8 cellular contexts compared by ENCODE assay signal in genomic region chr5:96934695-96935555, GRCh38. TPM values are rescaled to one million over a fixed set of nuclear protein-coding genes. Genes with fewer than 3 reads are reported as not detected.
A peak's percentile ranks its signal among the peaks of the same experiment; 100 is the strongest.
DNase-seq lines count a peak whose midpoint lies in the region; ATAC-seq, FAIRE-seq and TF ChIP-seq lines count a peak whose summit lies in the region.

No MANE protein-coding gene starts in this region.

- peak; percentile 67 for ATAC-seq in GM18502 (IDR thresholded peaks at IDR 0.05; ENCODE audit: poor library complexity, unreplicated experiment)
- ATAC-seq in HG02970 (IDR thresholded peaks at IDR 0.05; ENCODE audit: low FRiP score, unreplicated experiment), result peak; percentile 67
- peak; percentile 95 for ATAC-seq in aorta (ENCODE audit: low FRiP score)

- peak overlapping the region; percentile 97 for H3K4me2 ChIP-seq in astrocyte (ENCODE audit: low read length)

- peaks cover 35% of the 10 kb centered on the region for H3K79me2 ChIP-seq in astrocyte (ENCODE audit: insufficient read depth, low read length)

- H3K9ac ChIP-seq in astrocyte (ENCODE audit: low read length), result peak overlapping the region; percentile 94
- peak overlapping the region; percentile 72 for H3K9ac ChIP-seq in rectal smooth muscle tissue (ENCODE audit: low read length)

- FAIRE-seq in astrocyte (lab: Jason Lieb, UNC), result no peak

- H2AFZ ChIP-seq in astrocyte (ENCODE audit: low read depth, low read length), result peak overlapping the region; percentile 98

- H3K4me1 ChIP-seq in astrocyte (ENCODE audit: insufficient read depth, low read length), result peaks cover 15% of the 10 kb centered on the region
- H3K4me1 ChIP-seq in rectal smooth muscle tissue (ENCODE audit: control insufficient read depth, insufficient read depth, low read length), result peaks cover 15% of the 10 kb centered on the region
- H3K4me1 ChIP-seq in aorta (ENCODE audit: control insufficient read depth in 1 of 2, insufficient read depth in 2 of 2, low read length in 2 of 2), result no peaks in the 10 kb centered on the region

- H3K27ac ChIP-seq in astrocyte (ENCODE audit: low read depth, low read length) (peak overlapping the region; percentile 93), rectal smooth muscle tissue (ENCODE audit: low read depth, low read length) (peak overlapping the region; percentile 95), aorta (ENCODE audit: low read depth in 1 of 2, low read length in 2 of 2) (peak overlapping the region; percentile 77 to 96)

- no peaks in the 10 kb centered on the region for H3K27me3 ChIP-seq in astrocyte (ENCODE audit: insufficient read depth, low read length)
- no peaks in the 10 kb centered on the region for H3K27me3 ChIP-seq in rectal smooth muscle tissue (ENCODE audit: control insufficient read depth, insufficient read depth, low read length)
- no peaks in the 10 kb centered on the region for H3K27me3 ChIP-seq in aorta (ENCODE audit: control insufficient read depth in 1 of 2, insufficient read depth in 2 of 2, low read length in 1 of 2)

- H3K4me3 ChIP-seq in astrocyte (ENCODE audit: insufficient read depth, low read depth, low read length) (peak overlapping the region; percentile 96), rectal smooth muscle tissue (ENCODE audit: low read length) (peak overlapping the region; percentile 72), aorta (ENCODE audit: low read length in 2 of 2) (peak overlapping the region; percentile 73 to 87)

- TF ChIP-seq CTCF in astrocyte (IDR thresholded peaks at IDR 0.05; ENCODE audit: insufficient read depth, low read depth, low read length), result no peak

- intact Hi-C loops in aorta (cut with DNase I), result loop anchor here (5.0 to 10.0 kb wide), 3 partner anchors 58 to 130 kb away; partner anchors contain the start of genes ERAP1 (in 1 of the 2) and ERAP2 (in 1 of the 2)

- H3K9me3 ChIP-seq in astrocyte (ENCODE audit: insufficient read depth, low read depth, low read length) (no peaks in the 10 kb centered on the region), aorta (ENCODE audit: control insufficient read depth, low read length) (no peaks in the 10 kb centered on the region)

- H3K36me3 ChIP-seq in astrocyte (ENCODE audit: insufficient read depth, low read length) (no peaks in the 10 kb centered on the region), rectal smooth muscle tissue (ENCODE audit: control insufficient read depth, insufficient read depth, low read length) (no peaks in the 10 kb centered on the region), aorta (ENCODE audit: control insufficient read depth in 1 of 2, insufficient read depth in 2 of 2, low read length in 1 of 2) (no peaks in the 10 kb centered on the region)

- DNase-seq in NCI-H187 treated with DMSO at 0.1 percent for 48 hours (lab: John Stamatoyannopoulos, UW) (peak; percentile 42), astrocyte (ENCODE audit: low read depth) (peak; percentile 91), hepatic stellate cell (ENCODE audit: low spot score) (peak; percentile 75), aorta (peak; percentile 93 to 96)
- DNase-seq in T-helper 2 cell treated with Interferon-gamma antibody and Interleukin-4, amounts not matched to agents 5 μg/mL and 100 μg/mL, for 36 hours (ENCODE audit: low spot score), result peak; percentile 98

- peaks cover 52% of the 10 kb centered on the region for H3K4me1 Mint-ChIP-seq in T-helper 2 cell treated with Interferon-gamma antibody and Interleukin-4, amounts not matched to agents 5 μg/mL and 100 μg/mL, for 36 hours (ENCODE audit: low read depth)
- H3K4me1 Mint-ChIP-seq in astrocyte (ENCODE audit: low read depth, unreplicated experiment), result peaks cover 17% of the 10 kb centered on the region

- 0% methylated on average over 52 to 80 of the region's 80 CpGs for WGBS in aorta, 2 donors

- H3K36me3 Mint-ChIP-seq in T-helper 2 cell treated with Interferon-gamma antibody and Interleukin-4, amounts not matched to agents 5 μg/mL and 100 μg/mL, for 36 hours (ENCODE audit: low read depth), result peaks cover 33% of the 10 kb centered on the region
- H3K36me3 Mint-ChIP-seq in astrocyte (ENCODE audit: low read depth, unreplicated experiment), result no peaks in the 10 kb centered on the region

- peak overlapping the region; percentile 97 for H3K27ac Mint-ChIP-seq in T-helper 2 cell treated with Interferon-gamma antibody and Interleukin-4, amounts not matched to agents 5 μg/mL and 100 μg/mL, for 36 hours
- H3K27ac Mint-ChIP-seq in astrocyte (ENCODE audit: unreplicated experiment), result peak overlapping the region; percentile 97

- H3K9me3 Mint-ChIP-seq in T-helper 2 cell treated with Interferon-gamma antibody and Interleukin-4, amounts not matched to agents 5 μg/mL and 100 μg/mL, for 36 hours, result no peaks in the 10 kb centered on the region
- no peaks in the 10 kb centered on the region for H3K9me3 Mint-ChIP-seq in astrocyte (ENCODE audit: unreplicated experiment)

- peaks cover 20% of the 10 kb centered on the region for H4K20me1 ChIP-seq in astrocyte (ENCODE audit: insufficient read depth, low read length)

- H3K27me3 Mint-ChIP-seq in T-helper 2 cell treated with Interferon-gamma antibody and Interleukin-4, amounts not matched to agents 5 μg/mL and 100 μg/mL, for 36 hours (ENCODE audit: low read depth), result no peaks in the 10 kb centered on the region
- peaks cover 4% of the 10 kb centered on the region for H3K27me3 Mint-ChIP-seq in astrocyte (ENCODE audit: low read depth, unreplicated experiment)

- H3K4me3 Mint-ChIP-seq in T-helper 2 cell treated with Interferon-gamma antibody and Interleukin-4, amounts not matched to agents 5 μg/mL and 100 μg/mL, for 36 hours, result peak overlapping the region; percentile 84
- H3K4me3 Mint-ChIP-seq in astrocyte (ENCODE audit: unreplicated experiment), result peak overlapping the region; percentile 97

RNA-seq across cellular contexts. Expression of gene LNPEP, which starts 1.0 kb away (rescaled TPM):
- 34.9 and 36.3 TPM in 2 replicates for total RNA-seq in astrocyte
- 10 to 100 TPM; 51.9 to 69.8 TPM for total RNA-seq in aorta
- polyA plus RNA-seq in aorta, result 1 to 10 TPM; 3.1 to 7.0 TPM

RNA-seq across cellular contexts. Expression of gene ERAP2, which starts 58.6 kb away (rescaled TPM):
- total RNA-seq in astrocyte (2.3 and 2.5 TPM in 2 replicates), aorta (10 to 100 TPM; 10.8 to 24.2 TPM)
- 1 to 10 TPM in 1 of 2 donors, under 1 TPM in 1; 0.63 to 1.0 TPM for polyA plus RNA-seq in aorta

Comparison
In these comparisons a context has a peak if more than half of its experiments do, and no peak if none do; other contexts are left out.
1. Peak in every context shown above with its lines: DNase-seq, ATAC-seq, H3K4me3 ChIP-seq and H3K27ac ChIP-seq.
2. DNase-seq: peak in every context shown above with its lines; median percentile 98 in T-helper 2 cell treated with Interferon-gamma antibody and Interleukin-4, amounts not matched to agents 5 μg/mL and 100 μg/mL, for 36 hours; 94 in aorta; 91 in astrocyte; 75 in hepatic stellate cell; 42 in NCI-H187 treated with DMSO at 0.1 percent for 48 hours.